12 cellular contexts compared by ENCODE assay signal in the genomic region with DNA sequence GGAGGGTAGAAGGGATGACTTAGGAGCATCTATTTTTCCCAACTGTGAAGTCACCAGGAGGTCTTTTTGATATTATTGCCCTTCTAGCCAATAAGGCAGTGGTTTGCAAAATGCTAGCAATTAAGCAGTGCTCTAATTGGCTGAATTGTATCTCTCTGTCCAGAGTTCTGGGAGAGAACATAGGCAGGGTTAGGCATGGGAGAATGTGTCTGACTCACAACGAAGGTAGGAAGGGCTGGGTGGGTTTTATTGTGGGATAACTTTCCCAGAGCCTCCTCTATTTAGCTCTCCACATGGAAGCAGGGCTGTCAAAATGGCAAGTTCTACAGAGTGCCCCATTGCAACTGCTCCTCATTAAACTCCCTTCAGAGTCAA.
A peak's percentile ranks its signal among the peaks of the same experiment; 100 is the strongest.
DNase-seq lines count a peak whose midpoint lies in the region; ATAC-seq and TF ChIP-seq lines count a peak whose summit lies in the region.
"Had no signal": no experiment of that assay in that cellular context is flagged by ENCODE, and none has a peak within 500 bp of the region (broad histone marks: within the 10 kb centered on the region; RNA-seq: fewer than 3 reads in every experiment).

No MANE protein-coding gene starts in this region.

- H3K4me2 ChIP-seq in IMR-90 (ENCODE audit: low read depth, low read length): no peak overlapping the region

- H4K5ac ChIP-seq in IMR-90 (ENCODE audit: low read depth, low read length): no peak overlapping the region

- in situ Hi-C loops in IMR-90 (cut with MboI; ENCODE audit: low sequenced_read_pairs): no loop called here

- H2AK9ac ChIP-seq in IMR-90 (replicated peaks; ENCODE audit: low read depth, low read length, poor library complexity): no peak overlapping the region

- H2BK15ac ChIP-seq in IMR-90 (ENCODE audit: low read depth, low read length): no peak overlapping the region

- H3K14ac ChIP-seq in IMR-90 (replicated peaks; ENCODE audit: low read depth, low read length): no peak overlapping the region

- H2AFZ ChIP-seq in IMR-90 (replicated peaks; ENCODE audit: low read length, poor library complexity): no peak overlapping the region

- DNase-seq in DMS 273 (lab: John Stamatoyannopoulos, UW; ENCODE audit: unreplicated experiment) (peak; percentile 6), DMS 273 treated with DMSO at 0.1 percent for 48 hours (lab: John Stamatoyannopoulos, UW) (no peak), IMR-90 (peak; percentile 67), myocyte (ENCODE audit: low read depth) (peak; percentile 21), ureter (ENCODE audit: low spot score) (no peak), esophagus squamous epithelium (lab: John Stamatoyannopoulos, UW) (no peak), HPDE6-E6E7 (ENCODE audit: extremely low spot score) (no peak)
- DNase-seq: activated T-cell treated with anti-CD3 and anti-CD28 coated beads, Interleukin-2, amount 50 U/mL, for 1 hour; NCI-H2227 treated with DMSO at 0.1 percent for 48 hours had no signal

- H4K91ac ChIP-seq in IMR-90 (ENCODE audit: insufficient read depth, low read depth, low read length): no peak overlapping the region

- WGBS in IMR-90 (ENCODE audit: extremely low coverage in 2 of 2, insufficient read length in 1 of 2), 2 experiments: no CpG with 5 or more reads among the region's 1 CpG
- 22 to 36% methylated on average over 1 of the region's 1 CpG for WGBS in esophagus squamous epithelium, 2 donors

- dilution Hi-C loops in IMR-90 (cut with HindIII; ENCODE audit: low sequenced_read_pairs, unreplicated experiment): no loop called here

- H3K27me3 ChIP-seq in IMR-90 (ENCODE audit: control insufficient read depth, insufficient read depth, low read length) (no peaks in the 10 kb centered on the region; the same call in 1 of the 2 replicates), esophagus squamous epithelium (peaks cover 0 to 18% (median 0%) of the 10 kb centered on the region in 4 donors)
- H3K27me3 ChIP-seq: right atrium auricular region had no signal

- no peak overlapping the region for H3K27ac ChIP-seq in IMR-90 (ENCODE audit: insufficient read depth, low read length)
- H3K27ac ChIP-seq in esophagus squamous epithelium: no peak overlapping the region
- H3K27ac ChIP-seq: 22Rv1, right atrium auricular region had no signal

- no peak overlapping the region for H2BK120ac ChIP-seq in IMR-90 (ENCODE audit: low read depth, low read length)

- H3K79me1 ChIP-seq in IMR-90 (ENCODE audit: low read depth in 1 of 2, low read length in 2 of 2): no peaks in the 10 kb centered on the region

- H3K9ac ChIP-seq in IMR-90 (ENCODE audit: low read depth, low read length): no peak overlapping the region

- H3K36me3 ChIP-seq in IMR-90 (ENCODE audit: control insufficient read depth, insufficient read depth, low read length) (no peaks in the 10 kb centered on the region), esophagus squamous epithelium (no peaks in the 10 kb centered on the region)
- H3K36me3 ChIP-seq: right atrium auricular region had no signal

- no peak for TF ChIP-seq CTCF in IMR-90 (conservative IDR thresholded peaks at IDR 0.05; ENCODE audit: low read depth, low read length)
- TF ChIP-seq CTCF in esophagus squamous epithelium (IDR thresholded peaks at IDR 0.05): no peak

- CTCF ChIA-PET in IMR-90 (lab: Yijun Ruan, JAX): interaction anchor here (0.5 kb wide), 1 partner anchor 397 kb away, joined by 4 read pairs; no protein-coding TSS in a partner anchor

- H3K4me3 ChIP-seq in IMR-90 (ENCODE audit: insufficient read depth, low read depth, low read length) (no peak overlapping the region), esophagus squamous epithelium (no peak overlapping the region)
- H3K4me3 ChIP-seq: right atrium auricular region had no signal

- H3K18ac ChIP-seq in IMR-90 (ENCODE audit: low read depth, low read length): no peak overlapping the region; the same call in 1 of the 2 replicates

- no peak overlapping the region for H3K4ac ChIP-seq in IMR-90 (ENCODE audit: low read depth, low read length)

- intact Hi-C loops in IMR-90 (cut with micrococcal nuclease) (no loop called here), esophagus squamous epithelium (cut with DNase I) (no loop called here)

- H3K9me1 ChIP-seq in IMR-90 (ENCODE audit: insufficient read depth, low read length): no peaks in the 10 kb centered on the region

- H3K9me3 ChIP-seq in IMR-90 (ENCODE audit: control insufficient read depth, insufficient read depth, low read length) (no peaks in the 10 kb centered on the region), esophagus squamous epithelium (no peaks in the 10 kb centered on the region)
- H3K9me3 ChIP-seq: right atrium auricular region had no signal

- H3K23ac ChIP-seq in IMR-90 (ENCODE audit: low read depth, low read length): no peak overlapping the region

- 0 out of 2 replicates have a peak overlapping the region, but pooled peaks have one; percentile 16 for H2AK5ac ChIP-seq in IMR-90 (ENCODE audit: low read depth, low read length)

- no peak overlapping the region for H4K8ac ChIP-seq in IMR-90 (ENCODE audit: low read depth in 2 of 2, low read length in 2 of 2)

- BruUV-seq in IMR-90 (replicated peaks; lab: Mats Ljungman, UMichigan): no TSS peak

- POLR2A ChIA-PET in IMR-90 (lab: Charles Lee; ENCODE audit: unreplicated experiment): no interaction called here

- TF ChIP-seq POLR2A in IMR-90 (IDR thresholded peaks at IDR 0.05; ENCODE audit: low read depth, low read length) (no peak), esophagus squamous epithelium (IDR thresholded peaks at IDR 0.05) (no peak)

- H2BK20ac ChIP-seq in IMR-90 (ENCODE audit: low read depth, low read length): no peak overlapping the region

- no peak overlapping the region for H2BK5ac ChIP-seq in IMR-90 (ENCODE audit: low read depth, low read length, poor library complexity, severe bottlenecking)

- TF ChIP-seq RAD21 in IMR-90 (IDR thresholded peaks at IDR 0.05; ENCODE audit: low read length): no peak

- peak; percentile 14 for ATAC-seq in HG02642 (IDR thresholded peaks at IDR 0.05; ENCODE audit: poor library complexity, unreplicated experiment)
- ATAC-seq in IMR-90 (ENCODE audit: low read depth): peak; percentile 72

- H4K20me1 ChIP-seq in IMR-90 (ENCODE audit: insufficient read depth, low read length): no peaks in the 10 kb centered on the region

- no peak overlapping the region for H3K56ac ChIP-seq in IMR-90 (ENCODE audit: extremely low read depth, insufficient read depth, low read length)

- peaks cover 11% of the 10 kb centered on the region; the same call in 1 of the 2 replicates for H3K4me1 ChIP-seq in IMR-90 (ENCODE audit: control insufficient read depth, insufficient read depth, low read length)
- H3K4me1 ChIP-seq in esophagus squamous epithelium: peaks cover 0 to 9% (median 0%) of the 10 kb centered on the region in 3 donors
- H3K4me1 ChIP-seq: right atrium auricular region had no signal

TF ChIP-seq in IMR-90, 13 proteins besides CTCF, POLR2A, EP300 and RAD21:
- TF ChIP-seq CEBPB (IDR thresholded peaks at IDR 0.05; ENCODE audit: low read depth, low read length) (no peak), MAFK (IDR thresholded peaks at IDR 0.05; ENCODE audit: low read depth, low read length) (no peak), BHLHE40 (IDR thresholded peaks at IDR 0.05; ENCODE audit: low read depth, low read length) (no peak), RFX5 (IDR thresholded peaks at IDR 0.05; ENCODE audit: low read depth, low read length) (no peak), CHD1 (IDR thresholded peaks at IDR 0.05; ENCODE audit: low read depth, low read length) (no peak), SMC3 (IDR thresholded peaks at IDR 0.05; ENCODE audit: low read depth, low read length) (no peak)
- TF ChIP-seq, protein P1, sequence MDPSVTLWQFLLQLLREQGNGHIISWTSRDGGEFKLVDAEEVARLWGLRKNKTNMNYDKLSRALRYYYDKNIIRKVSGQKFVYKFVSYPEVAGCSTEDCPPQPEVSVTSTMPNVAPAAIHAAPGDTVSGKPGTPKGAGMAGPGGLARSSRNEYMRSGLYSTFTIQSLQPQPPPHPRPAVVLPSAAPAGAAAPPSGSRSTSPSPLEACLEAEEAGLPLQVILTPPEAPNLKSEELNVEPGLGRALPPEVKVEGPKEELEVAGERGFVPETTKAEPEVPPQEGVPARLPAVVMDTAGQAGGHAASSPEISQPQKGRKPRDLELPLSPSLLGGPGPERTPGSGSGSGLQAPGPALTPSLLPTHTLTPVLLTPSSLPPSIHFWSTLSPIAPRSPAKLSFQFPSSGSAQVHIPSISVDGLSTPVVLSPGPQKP (IDR thresholded peaks at IDR 0.05; ENCODE audit: borderline replicate concordance, low read depth, low read length): no peak

Comparison
In these comparisons a context has a peak if more than half of its experiments do, and no peak if none do; other contexts are left out.
1. DNase-seq: peak in DMS 273 (single experiment), IMR-90 (single experiment) and myocyte (single experiment); none in DMS 273 treated with DMSO at 0.1 percent for 48 hours (single experiment), ureter (single experiment), esophagus squamous epithelium (single experiment) and HPDE6-E6E7 (single experiment).